Comparison of ENCODE assay signal across 30 cellular contexts in genomic region chr10:107529350-107529749, GRCh38.
"Had no signal": no experiment of that assay in that cellular context is flagged by ENCODE, and none has a peak within 500 bp of the region (broad histone marks: within the 10 kb centered on the region; RNA-seq: fewer than 3 reads in every experiment).

No MANE protein-coding gene starts in this region.

- H3K27ac ChIP-seq: brain microvascular endothelial cell, coronary artery, dorsolateral prefrontal cortex, esophagus muscularis mucosa, foreskin keratinocyte, gastrocnemius medialis, heart left ventricle, VCaP had no signal

- H3K4me1 ChIP-seq: esophagus muscularis mucosa, foreskin keratinocyte, gastrocnemius medialis, heart left ventricle had no signal

- H3K36me3 Mint-ChIP-seq: activated naive CD8-positive, alpha-beta T cell had no signal

- ATAC-seq: activated CD4-positive, CD25-positive, alpha-beta regulatory T cell treated with anti-CD3 and anti-CD28 coated beads, Interleukin-2, amount 50 U/mL, for 24 hours; activated CD8-positive, alpha-beta T cell treated with anti-CD3 and anti-CD28 coated beads for 36 hours; activated T-cell treated with anti-CD3 and anti-CD28 coated beads, Interleukin-2, amount 50 U/mL, for 4 hours; activated T-helper 17 cell treated with anti-CD3 and anti-CD28 coated beads, Interleukin-2, amount 50 U/mL, for 72 hours; foreskin keratinocyte; gastrocnemius medialis; heart left ventricle had no signal

- H3K36me3 ChIP-seq: brain microvascular endothelial cell, esophagus muscularis mucosa, gastrocnemius medialis, heart left ventricle had no signal

- H3K4me1 Mint-ChIP-seq: activated B cell treated with CpG ODN at 0.5 μM for 24 hours; activated T-helper 17 cell treated with anti-CD3 and anti-CD28 coated beads, Interleukin-2, amount 50 U/mL, for 72 hours; central memory CD8-positive, alpha-beta T cell had no signal

- H3K4me3 ChIP-seq: coronary artery, dorsolateral prefrontal cortex, esophagus muscularis mucosa, gastrocnemius medialis, heart left ventricle had no signal

- H3K9me3 ChIP-seq: esophagus muscularis mucosa, gastrocnemius medialis, heart left ventricle had no signal

- H3K27me3 ChIP-seq: brain microvascular endothelial cell, dorsolateral prefrontal cortex, esophagus muscularis mucosa, foreskin keratinocyte, gastrocnemius medialis, heart left ventricle had no signal

- H3K27me3 Mint-ChIP-seq: activated B cell treated with CpG ODN at 0.5 μM for 24 hours; activated CD8-positive, alpha-beta T cell treated with anti-CD3 and anti-CD28 coated beads for 36 hours; activated naive CD8-positive, alpha-beta T cell; activated T-helper 17 cell treated with anti-CD3 and anti-CD28 coated beads, Interleukin-2, amount 50 U/mL, for 72 hours; central memory CD8-positive, alpha-beta T cell; dendritic cell treated with granulocyte-macrophage colony-stimulating factor and Interleukin-4, amounts not matched to agents 40 ng/mL and 50 ng/mL, for 4 days had no signal

- H3K9me3 Mint-ChIP-seq: dendritic cell treated with granulocyte-macrophage colony-stimulating factor and Interleukin-4, amounts not matched to agents 40 ng/mL and 50 ng/mL, for 4 days had no signal

- H3K27ac Mint-ChIP-seq: activated B cell treated with CpG ODN at 0.5 μM for 24 hours; activated CD8-positive, alpha-beta T cell treated with anti-CD3 and anti-CD28 coated beads for 36 hours; activated naive CD8-positive, alpha-beta T cell; activated T-helper 17 cell treated with anti-CD3 and anti-CD28 coated beads, Interleukin-2, amount 50 U/mL, for 72 hours; dendritic cell treated with granulocyte-macrophage colony-stimulating factor and Interleukin-4, amounts not matched to agents 40 ng/mL and 50 ng/mL, for 4 days had no signal

- H3K4me3 Mint-ChIP-seq: activated B cell treated with CpG ODN at 0.5 μM for 24 hours; activated CD8-positive, alpha-beta T cell treated with anti-CD3 and anti-CD28 coated beads for 36 hours; activated naive CD8-positive, alpha-beta T cell; activated T-cell treated with anti-CD3 and anti-CD28 coated beads, Interleukin-2, amount 50 U/mL, for 4 hours; activated T-helper 17 cell treated with anti-CD3 and anti-CD28 coated beads, Interleukin-2, amount 50 U/mL, for 72 hours; central memory CD8-positive, alpha-beta T cell; dendritic cell treated with granulocyte-macrophage colony-stimulating factor and Interleukin-4, amounts not matched to agents 40 ng/mL and 50 ng/mL, for 4 days had no signal

- DNase-seq: activated B cell treated with CpG ODN at 0.5 μM for 24 hours; activated CD4-positive, alpha-beta T cell treated with anti-CD3 and anti-CD28 coated beads for 48 hours; activated CD4-positive, alpha-beta T cell treated with anti-CD3 and anti-CD28 coated beads, Interleukin-2, amount 50 U/mL, for 1 hour; activated CD4-positive, alpha-beta T cell treated with anti-CD3 and anti-CD28 coated beads, Interleukin-2, amount 50 U/mL, for 48 hours; activated CD8-positive, alpha-beta memory T cell treated with anti-CD3 and anti-CD28 coated beads for 24 hours; activated CD8-positive, alpha-beta T cell treated with anti-CD3 and anti-CD28 coated beads for 36 hours; activated effector memory CD4-positive, alpha-beta T cell treated with Interleukin-2 at 50 U/mL for 16 hours; activated gamma-delta T cell treated with Interleukin-2 at 50 U/mL for 16 hours; activated naive CD4-positive, alpha-beta T cell treated with anti-CD3 and anti-CD28 coated beads, Interleukin-2, amount 50 U/mL, for 16 hours; activated naive CD4-positive, alpha-beta T cell treated with Interleukin-2 at 50 U/mL for 16 hours; activated T-cell treated with anti-CD3 and anti-CD28 coated beads, Interleukin-2, amount 50 U/mL, for 4 hours; amniotic stem cell; anterior cingulate cortex; brain microvascular endothelial cell; dorsolateral prefrontal cortex; effector memory CD4-positive, alpha-beta T cell; erythroblast; foreskin keratinocyte; gastrocnemius medialis; glutamatergic neuron; heart left ventricle; T-helper 2 cell had no signal
